27 cellular contexts compared by ENCODE assay signal in genomic region chr20:6496874-6497273, GRCh38.
"Had no signal": no experiment of that assay in that cellular context is flagged by ENCODE, and none has a peak within 500 bp of the region (broad histone marks: within the 10 kb centered on the region; RNA-seq: fewer than 3 reads in every experiment).

No MANE protein-coding gene starts in this region.

- DNase-seq: activated CD4-positive, alpha-beta memory T cell treated with anti-CD3 and anti-CD28 coated beads for 36 hours; activated CD4-positive, alpha-beta T cell treated with anti-CD3 and anti-CD28 coated beads for 36 hours; activated CD4-positive, alpha-beta T cell treated with anti-CD3 and anti-CD28 coated beads, Interleukin-2, amount 10 ng/mL, durations not matched to agents 24 days and 14 days; activated CD4-positive, CD25-positive, alpha-beta regulatory T cell; activated CD4-positive, CD25-positive, alpha-beta regulatory T cell treated with anti-CD3 and anti-CD28 coated beads, Interleukin-2, amount 50 U/mL, for 72 hours; activated CD8-positive, alpha-beta memory T cell treated with anti-CD3 and anti-CD28 coated beads, Interleukin-2, amount 10 ng/mL, durations not matched to agents 7 days and 5 days; activated CD8-positive, alpha-beta memory T cell treated with anti-CD3 and anti-CD28 coated beads, Interleukin-2, amount 50 U/mL, for 4 hours; activated CD8-positive, alpha-beta T cell treated with anti-CD3 and anti-CD28 coated beads, Interleukin-2, amount 10 ng/mL, durations not matched to agents 7 days and 5 days; activated effector memory CD4-positive, alpha-beta T cell treated with anti-CD3 and anti-CD28 coated beads, Interleukin-2, amount 50 U/mL, for 16 hours; activated naive CD4-positive, alpha-beta T cell treated with anti-CD3 and anti-CD28 coated beads for 36 hours; activated naive CD8-positive, alpha-beta T cell treated with anti-CD3 and anti-CD28 coated beads for 36 hours; activated naive CD8-positive, alpha-beta T cell treated with anti-CD3 and anti-CD28 coated beads, Interleukin-2, amount 50 U/mL, for 24 hours; activated T-cell treated with anti-CD3 and anti-CD28 coated beads, Interleukin-2, amount 50 U/mL, for 1 hour; activated T-cell treated with anti-CD3 and anti-CD28 coated beads, Interleukin-2, amount 50 U/mL, for 48 hours; adrenal gland; amygdala; aorta; body of pancreas; central memory CD4-positive, alpha-beta T cell; cerebellar nuclear complex; colonic mucosa; effector CD8-positive, alpha-beta T cell; esophagus squamous epithelium; foreskin melanocyte; T-helper 2 cell had no signal

- ATAC-seq: activated CD4-positive, alpha-beta T cell treated with anti-CD3 and anti-CD28 coated beads for 36 hours; activated CD8-positive, alpha-beta memory T cell treated with anti-CD3 and anti-CD28 coated beads, Interleukin-2, amount 10 ng/mL, durations not matched to agents 7 days and 5 days; activated CD8-positive, alpha-beta T cell treated with anti-CD3 and anti-CD28 coated beads, Interleukin-2, amount 10 ng/mL, durations not matched to agents 7 days and 5 days; activated naive CD8-positive, alpha-beta T cell treated with anti-CD3 and anti-CD28 coated beads, Interleukin-2, amount 50 U/mL, for 24 hours; body of pancreas; gastroesophageal sphincter had no signal

- H3K27me3 ChIP-seq: adrenal gland, body of pancreas, colonic mucosa, esophagus squamous epithelium, gastroesophageal sphincter had no signal

- H3K27ac ChIP-seq: adrenal gland, body of pancreas, colonic mucosa, epithelial cell of prostate, esophagus squamous epithelium, gastroesophageal sphincter had no signal

- H3K4me1 ChIP-seq: body of pancreas, colonic mucosa, esophagus squamous epithelium, gastroesophageal sphincter had no signal

- H3K36me3 ChIP-seq: adrenal gland, colonic mucosa, esophagus squamous epithelium, gastroesophageal sphincter had no signal

- H3K9me3 ChIP-seq: adrenal gland, body of pancreas, colonic mucosa, esophagus squamous epithelium, gastroesophageal sphincter had no signal

- H3K4me3 ChIP-seq: adrenal gland, body of pancreas, colonic mucosa, esophagus squamous epithelium, gastroesophageal sphincter had no signal
